In the genomic region with DNA sequence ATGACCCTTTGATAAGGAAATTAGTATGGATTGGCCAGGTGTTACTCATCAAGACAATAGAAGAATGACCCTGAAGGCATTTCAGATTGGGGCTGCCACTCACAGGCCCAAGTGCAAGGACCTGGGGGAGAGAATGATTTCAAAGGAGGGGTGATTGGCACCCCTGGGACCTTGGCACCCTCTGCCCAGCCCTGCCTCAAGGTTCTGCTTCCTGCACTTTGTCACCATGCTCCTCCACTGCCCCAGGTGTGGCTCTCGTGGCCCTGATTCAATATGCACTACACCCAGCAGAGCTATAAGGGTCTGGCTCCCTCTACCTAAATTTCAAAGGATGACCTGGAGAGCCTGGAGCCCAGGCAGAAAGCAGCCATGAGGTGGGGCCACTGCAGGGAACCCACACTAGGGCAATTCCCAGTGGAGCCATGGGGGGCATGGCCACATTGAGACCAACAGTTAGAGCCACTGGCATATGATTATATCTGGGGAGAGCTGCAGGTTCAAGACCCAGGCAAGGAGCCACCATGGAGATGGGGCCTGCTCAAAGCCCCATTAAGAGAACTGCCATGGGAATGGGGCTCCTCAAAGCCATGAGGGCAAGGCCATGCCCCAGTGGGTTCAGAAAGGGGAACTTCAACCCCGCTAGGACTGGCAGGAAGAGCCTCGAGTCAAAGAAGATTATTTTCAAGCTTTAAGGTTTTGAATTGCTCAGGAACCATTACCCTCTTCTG, we compare ENCODE assay signal across 1 cellular context.
TF ChIP-seq lines count a peak whose summit lies in the region.

No MANE protein-coding gene starts in this region.

TF ChIP-seq in WTC11, 78 proteins besides CTCF, POLR2A, EP300 and RAD21 (continued from another document):
- TF ChIP-seq, protein P1, sequence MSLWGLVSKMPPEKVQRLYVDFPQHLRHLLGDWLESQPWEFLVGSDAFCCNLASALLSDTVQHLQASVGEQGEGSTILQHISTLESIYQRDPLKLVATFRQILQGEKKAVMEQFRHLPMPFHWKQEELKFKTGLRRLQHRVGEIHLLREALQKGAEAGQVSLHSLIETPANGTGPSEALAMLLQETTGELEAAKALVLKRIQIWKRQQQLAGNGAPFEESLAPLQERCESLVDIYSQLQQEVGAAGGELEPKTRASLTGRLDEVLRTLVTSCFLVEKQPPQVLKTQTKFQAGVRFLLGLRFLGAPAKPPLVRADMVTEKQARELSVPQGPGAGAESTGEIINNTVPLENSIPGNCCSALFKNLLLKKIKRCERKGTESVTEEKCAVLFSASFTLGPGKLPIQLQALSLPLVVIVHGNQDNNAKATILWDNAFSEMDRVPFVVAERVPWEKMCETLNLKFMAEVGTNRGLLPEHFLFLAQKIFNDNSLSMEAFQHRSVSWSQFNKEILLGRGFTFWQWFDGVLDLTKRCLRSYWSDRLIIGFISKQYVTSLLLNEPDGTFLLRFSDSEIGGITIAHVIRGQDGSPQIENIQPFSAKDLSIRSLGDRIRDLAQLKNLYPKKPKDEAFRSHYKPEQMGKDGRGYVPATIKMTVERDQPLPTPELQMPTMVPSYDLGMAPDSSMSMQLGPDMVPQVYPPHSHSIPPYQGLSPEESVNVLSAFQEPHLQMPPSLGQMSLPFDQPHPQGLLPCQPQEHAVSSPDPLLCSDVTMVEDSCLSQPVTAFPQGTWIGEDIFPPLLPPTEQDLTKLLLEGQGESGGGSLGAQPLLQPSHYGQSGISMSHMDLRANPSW (CRISPR knock-in tag; conservative IDR thresholded peaks at IDR 0.05; ENCODE audit: low read depth): no peak
- TF ChIP-seq TP53 (CRISPR knock-in tag; IDR thresholded peaks at IDR 0.05) (no peak), TCF7 (CRISPR knock-in tag; IDR thresholded peaks at IDR 0.05; ENCODE audit: low read depth) (no peak), ZNF263 (CRISPR knock-in tag; IDR thresholded peaks at IDR 0.05; ENCODE audit: low read depth) (no peak), ERG (CRISPR knock-in tag; IDR thresholded peaks at IDR 0.05) (no peak), ZNF671 (CRISPR knock-in tag; IDR thresholded peaks at IDR 0.05) (no peak), CBFB (CRISPR knock-in tag; IDR thresholded peaks at IDR 0.05; ENCODE audit: low read depth) (no peak), OVOL2 (CRISPR knock-in tag; IDR thresholded peaks at IDR 0.05; ENCODE audit: borderline replicate concordance) (no peak), HMGXB4 (CRISPR knock-in tag; IDR thresholded peaks at IDR 0.05) (no peak), ZNF138 (CRISPR knock-in tag; conservative IDR thresholded peaks at IDR 0.05) (no peak), NFYB (CRISPR knock-in tag; conservative IDR thresholded peaks at IDR 0.05; ENCODE audit: low read depth) (no peak), ESRRA (CRISPR knock-in tag; IDR thresholded peaks at IDR 0.05; ENCODE audit: borderline replicate concordance) (no peak), USF2 (CRISPR knock-in tag; IDR thresholded peaks at IDR 0.05) (no peak)
- TF ChIP-seq, protein P2, sequence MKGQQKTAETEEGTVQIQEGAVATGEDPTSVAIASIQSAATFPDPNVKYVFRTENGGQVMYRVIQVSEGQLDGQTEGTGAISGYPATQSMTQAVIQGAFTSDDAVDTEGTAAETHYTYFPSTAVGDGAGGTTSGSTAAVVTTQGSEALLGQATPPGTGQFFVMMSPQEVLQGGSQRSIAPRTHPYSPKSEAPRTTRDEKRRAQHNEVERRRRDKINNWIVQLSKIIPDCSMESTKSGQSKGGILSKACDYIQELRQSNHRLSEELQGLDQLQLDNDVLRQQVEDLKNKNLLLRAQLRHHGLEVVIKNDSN (CRISPR knock-in tag; IDR thresholded peaks at IDR 0.05): no peak
- TF ChIP-seq, protein P3, sequence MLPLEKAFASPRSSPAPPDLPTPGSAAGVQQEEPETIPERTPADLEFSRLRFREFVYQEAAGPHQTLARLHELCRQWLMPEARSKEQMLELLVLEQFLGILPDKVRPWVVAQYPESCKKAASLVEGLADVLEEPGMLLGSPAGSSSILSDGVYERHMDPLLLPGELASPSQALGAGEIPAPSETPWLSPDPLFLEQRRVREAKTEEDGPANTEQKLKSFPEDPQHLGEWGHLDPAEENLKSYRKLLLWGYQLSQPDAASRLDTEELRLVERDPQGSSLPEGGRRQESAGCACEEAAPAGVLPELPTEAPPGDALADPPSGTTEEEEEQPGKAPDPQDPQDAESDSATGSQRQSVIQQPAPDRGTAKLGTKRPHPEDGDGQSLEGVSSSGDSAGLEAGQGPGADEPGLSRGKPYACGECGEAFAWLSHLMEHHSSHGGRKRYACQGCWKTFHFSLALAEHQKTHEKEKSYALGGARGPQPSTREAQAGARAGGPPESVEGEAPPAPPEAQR (CRISPR knock-in tag; IDR thresholded peaks at IDR 0.05): no peak
